ENCODE assay signal across 20 cellular contexts in the genomic region with DNA sequence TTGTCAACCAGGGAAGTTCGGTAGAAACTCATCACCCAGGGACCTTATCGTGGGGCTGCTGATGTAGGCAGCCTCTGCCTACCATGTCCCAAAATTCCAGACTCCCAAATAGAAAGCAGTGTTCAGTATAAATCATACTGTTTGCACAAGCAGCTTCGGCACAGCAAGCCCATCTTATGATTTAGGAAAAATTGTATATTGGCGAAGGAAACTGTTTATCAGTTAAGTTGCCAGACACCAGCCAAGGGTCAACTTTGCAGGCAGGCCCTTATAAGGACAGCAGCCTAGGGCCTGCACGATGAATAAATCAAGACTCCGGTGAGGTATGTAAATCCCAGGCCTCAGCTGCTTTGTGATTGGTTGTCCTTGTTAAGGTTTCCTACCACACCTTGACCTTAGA.
"Had no signal": no experiment of that assay in that cellular context is flagged by ENCODE, and none has a peak within 500 bp of the region (broad histone marks: within the 10 kb centered on the region; RNA-seq: fewer than 3 reads in every experiment).

No MANE protein-coding gene starts in this region.

- H3K27me3 Mint-ChIP-seq: activated CD4-positive, alpha-beta memory T cell treated with anti-CD3 and anti-CD28 coated beads, Interleukin-2, amount 10 ng/mL, durations not matched to agents 7 days and 5 days; activated CD4-positive, alpha-beta T cell treated with anti-CD3 and anti-CD28 coated beads for 36 hours; activated naive CD8-positive, alpha-beta T cell; activated T-cell treated with anti-CD3 and anti-CD28 coated beads, Interleukin-2, amount 50 U/mL, for 24 hours; T-helper 17 cell had no signal

- H3K36me3 ChIP-seq: ovary, SJCRH30 had no signal

- H3K27ac Mint-ChIP-seq: activated CD4-positive, alpha-beta memory T cell treated with anti-CD3 and anti-CD28 coated beads, Interleukin-2, amount 10 ng/mL, durations not matched to agents 7 days and 5 days; activated CD4-positive, alpha-beta T cell treated with anti-CD3 and anti-CD28 coated beads for 36 hours; activated naive CD8-positive, alpha-beta T cell; activated T-cell treated with anti-CD3 and anti-CD28 coated beads, Interleukin-2, amount 50 U/mL, for 24 hours; T-helper 17 cell had no signal

- H3K27ac ChIP-seq: body of pancreas, epithelial cell of prostate, ovary, SJCRH30 had no signal

- H3K9me3 Mint-ChIP-seq: activated CD4-positive, alpha-beta memory T cell treated with anti-CD3 and anti-CD28 coated beads, Interleukin-2, amount 10 ng/mL, durations not matched to agents 7 days and 5 days had no signal

- H3K27me3 ChIP-seq: body of pancreas, ovary, SJCRH30 had no signal

- H3K4me3 Mint-ChIP-seq: activated CD4-positive, alpha-beta memory T cell treated with anti-CD3 and anti-CD28 coated beads, Interleukin-2, amount 10 ng/mL, durations not matched to agents 7 days and 5 days; activated CD4-positive, alpha-beta T cell treated with anti-CD3 and anti-CD28 coated beads for 36 hours; activated naive CD8-positive, alpha-beta T cell; activated T-cell treated with anti-CD3 and anti-CD28 coated beads, Interleukin-2, amount 50 U/mL, for 24 hours; T-helper 17 cell had no signal

- DNase-seq: activated CD4-positive, alpha-beta memory T cell treated with anti-CD3 and anti-CD28 coated beads, Interleukin-2, amount 10 ng/mL, durations not matched to agents 7 days and 5 days; activated CD4-positive, alpha-beta T cell treated with anti-CD3 and anti-CD28 coated beads for 36 hours; activated effector memory CD4-positive, alpha-beta T cell treated with anti-CD3 and anti-CD28 coated beads, Interleukin-2, amount 50 U/mL, for 16 hours; activated T-cell treated with anti-CD3 and anti-CD28 coated beads, Interleukin-2, amount 50 U/mL, for 24 hours; amniotic stem cell; body of pancreas; caudate nucleus; effector CD8-positive, alpha-beta T cell; hippocampal formation; kidney; ovary; SJCRH30; small intestine; stimulated activated CD4-positive, alpha-beta T cell treated with anti-CD3 and anti-CD28 coated beads, Interleukin-4, amount 100 ng/mL, for 4 hours; stimulated activated CD8-positive, alpha-beta memory T cell treated with anti-CD3 and anti-CD28 coated beads, Interleukin-4, amount 100 ng/mL, for 48 hours; stimulated activated naive CD4-positive, alpha-beta T cell treated with Interleukin-2 at 50 U/mL for 16 hours; T-helper 17 cell had no signal

- H3K4me3 ChIP-seq: body of pancreas, ovary, SJCRH30 had no signal

- H3K36me3 Mint-ChIP-seq: activated naive CD8-positive, alpha-beta T cell had no signal

- ATAC-seq: activated CD4-positive, alpha-beta T cell treated with anti-CD3 and anti-CD28 coated beads for 36 hours; body of pancreas; T-helper 17 cell had no signal

- H3K9me3 ChIP-seq: body of pancreas, ovary, SJCRH30 had no signal

- FAIRE-seq: colon, kidney, small intestine had no signal
